24 cellular contexts compared by ENCODE assay signal in genomic region chr1:171426645-171427044, GRCh38.
"Had no signal": no experiment of that assay in that cellular context is flagged by ENCODE, and none has a peak within 500 bp of the region (broad histone marks: within the 10 kb centered on the region; RNA-seq: fewer than 3 reads in every experiment).

No MANE protein-coding gene starts in this region.

- H3K36me3 ChIP-seq: adrenal gland had no signal

- H3K9me3 ChIP-seq: adrenal gland had no signal

- FAIRE-seq: RCC 7860 had no signal

- H3K4me1 ChIP-seq: adrenal gland had no signal

- ATAC-seq: activated CD8-positive, alpha-beta T cell treated with anti-CD3 and anti-CD28 coated beads, Interleukin-2, amount 10 ng/mL, durations not matched to agents 7 days and 5 days; PC-3; T-helper 17 cell; WTC11 had no signal

- H3K27me3 ChIP-seq: adrenal gland had no signal

- H3K27ac ChIP-seq: adrenal gland had no signal

- DNase-seq: activated CD4-positive, alpha-beta T cell treated with anti-CD3 and anti-CD28 coated beads for 48 hours; activated CD4-positive, alpha-beta T cell treated with anti-CD3 and anti-CD28 coated beads, Interleukin-2, amount 50 U/mL, for 4 hours; activated CD4-positive, CD25-positive, alpha-beta regulatory T cell treated with anti-CD3 and anti-CD28 coated beads, Interleukin-2, amount 50 U/mL, for 72 hours; activated CD8-positive, alpha-beta memory T cell treated with anti-CD3 and anti-CD28 coated beads, Interleukin-2, amount 50 U/mL, for 48 hours; activated CD8-positive, alpha-beta T cell treated with anti-CD3 and anti-CD28 coated beads, Interleukin-2, amount 10 ng/mL, durations not matched to agents 7 days and 5 days; activated naive CD4-positive, alpha-beta T cell treated with anti-CD3 and anti-CD28 coated beads, Interleukin-2, amount 50 U/mL, for 16 hours; activated naive CD8-positive, alpha-beta T cell treated with anti-CD3 and anti-CD28 coated beads, Interleukin-2, amount 10 ng/mL, durations not matched to agents 7 days and 5 days; activated T-cell treated with anti-CD3 and anti-CD28 coated beads, Interleukin-2, amount 50 U/mL, for 1 hour; adrenal gland; cerebellar nuclear complex; Kasumi-1; NCI-H1105 treated with DMSO at 0.1 percent for 48 hours; NCI-H1436 treated with DMSO at 0.1 percent for 48 hours; NCI-H187; NCI-H2081 treated with DMSO at 0.1 percent for 48 hours; NCI-H2171; NCI-H2227 treated with DMSO at 0.1 percent for 48 hours; NCI-H526 treated with DMSO at 0.1 percent for 48 hours; PC-3; SHP77 treated with DMSO at 0.1 percent for 48 hours; T-helper 17 cell; T-helper 9 cell had no signal

- H3K4me3 ChIP-seq: adrenal gland had no signal
